ENCODE assay signal across 2 cellular contexts in the genomic region with DNA sequence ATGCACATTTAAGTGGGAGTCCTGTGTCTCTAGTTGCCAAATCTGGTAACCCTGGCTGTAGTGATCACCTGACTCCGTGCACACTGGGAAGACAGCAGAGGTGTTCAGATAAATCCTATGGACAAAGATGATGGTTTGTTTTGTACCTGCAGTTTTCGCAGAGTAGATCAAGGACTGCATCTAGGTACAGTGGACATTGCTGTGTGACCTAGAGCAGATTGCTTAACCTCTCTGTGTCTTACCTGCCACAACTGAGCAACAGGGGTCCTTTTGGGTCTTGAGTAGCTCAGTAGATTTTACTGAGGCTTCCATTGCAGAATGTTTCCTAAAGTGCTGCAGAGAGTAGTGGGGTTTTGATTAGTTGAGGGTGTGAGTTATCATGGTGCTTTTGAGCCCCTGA.
TF ChIP-seq lines count a peak whose summit lies in the region.

No MANE protein-coding gene starts in this region.

TF ChIP-seq in GM23338, 12 proteins besides CTCF, POLR2A, EP300 and RAD21 (continued from another document):
- TF ChIP-seq, protein P1, sequence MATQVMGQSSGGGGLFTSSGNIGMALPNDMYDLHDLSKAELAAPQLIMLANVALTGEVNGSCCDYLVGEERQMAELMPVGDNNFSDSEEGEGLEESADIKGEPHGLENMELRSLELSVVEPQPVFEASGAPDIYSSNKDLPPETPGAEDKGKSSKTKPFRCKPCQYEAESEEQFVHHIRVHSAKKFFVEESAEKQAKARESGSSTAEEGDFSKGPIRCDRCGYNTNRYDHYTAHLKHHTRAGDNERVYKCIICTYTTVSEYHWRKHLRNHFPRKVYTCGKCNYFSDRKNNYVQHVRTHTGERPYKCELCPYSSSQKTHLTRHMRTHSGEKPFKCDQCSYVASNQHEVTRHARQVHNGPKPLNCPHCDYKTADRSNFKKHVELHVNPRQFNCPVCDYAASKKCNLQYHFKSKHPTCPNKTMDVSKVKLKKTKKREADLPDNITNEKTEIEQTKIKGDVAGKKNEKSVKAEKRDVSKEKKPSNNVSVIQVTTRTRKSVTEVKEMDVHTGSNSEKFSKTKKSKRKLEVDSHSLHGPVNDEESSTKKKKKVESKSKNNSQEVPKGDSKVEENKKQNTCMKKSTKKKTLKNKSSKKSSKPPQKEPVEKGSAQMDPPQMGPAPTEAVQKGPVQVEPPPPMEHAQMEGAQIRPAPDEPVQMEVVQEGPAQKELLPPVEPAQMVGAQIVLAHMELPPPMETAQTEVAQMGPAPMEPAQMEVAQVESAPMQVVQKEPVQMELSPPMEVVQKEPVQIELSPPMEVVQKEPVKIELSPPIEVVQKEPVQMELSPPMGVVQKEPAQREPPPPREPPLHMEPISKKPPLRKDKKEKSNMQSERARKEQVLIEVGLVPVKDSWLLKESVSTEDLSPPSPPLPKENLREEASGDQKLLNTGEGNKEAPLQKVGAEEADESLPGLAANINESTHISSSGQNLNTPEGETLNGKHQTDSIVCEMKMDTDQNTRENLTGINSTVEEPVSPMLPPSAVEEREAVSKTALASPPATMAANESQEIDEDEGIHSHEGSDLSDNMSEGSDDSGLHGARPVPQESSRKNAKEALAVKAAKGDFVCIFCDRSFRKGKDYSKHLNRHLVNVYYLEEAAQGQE (IDR thresholded peaks at IDR 0.05; ENCODE audit: unreplicated experiment): no peak
- TF ChIP-seq EZH2 (IDR thresholded peaks at IDR 0.05; ENCODE audit: low read depth, unreplicated experiment) (no peak), ZNF114 (CRISPR knock-in tag; IDR thresholded peaks at IDR 0.05) (no peak), ZNF462 (CRISPR knock-in tag; IDR thresholded peaks at IDR 0.05) (no peak), EZH2phosphoT487 (IDR thresholded peaks at IDR 0.05; ENCODE audit: unreplicated experiment) (no peak)
TF ChIP-seq in GM23338: peak in this region for 0.

TF ChIP-seq in K562, 482 proteins besides CTCF, POLR2A, EP300 and RAD21 (continued from another document):
- TF ChIP-seq PATZ1 (CRISPR knock-in tag; IDR thresholded peaks at IDR 0.05; ENCODE audit: borderline replicate concordance): no peak
- no peak for TF ChIP-seq SRSF7 (optimal IDR thresholded peaks at IDR 0.05; ENCODE audit: low read depth, low read length)
- TF ChIP-seq XRCC4 (IDR thresholded peaks at IDR 0.05; ENCODE audit: extremely low read depth, insufficient read depth, insufficient read length): no peak
- TF ChIP-seq ZNF274 (IDR thresholded peaks at IDR 0.05; ENCODE audit: borderline replicate concordance, low read depth, low read length): no peak
- no peak for TF ChIP-seq MED1 (CRISPR knock-in tag; IDR thresholded peaks at IDR 0.05; ENCODE audit: borderline replicate concordance)
- TF ChIP-seq THAP7 (CRISPR knock-in tag; IDR thresholded peaks at IDR 0.05): no peak
